ENCODE assay signal across 8 cellular contexts in genomic region chr22:29388759-29389090, GRCh38. TPM values are rescaled to one million over a fixed set of nuclear protein-coding genes. Genes with fewer than 3 reads are reported as not detected.
DNase-seq lines count a peak whose midpoint lies in the region; ATAC-seq and TF ChIP-seq lines count a peak whose summit lies in the region.

No MANE protein-coding gene starts in this region.

- H3K36me3 ChIP-seq in trophoblast cell (ENCODE audit: control insufficient read depth in 1 of 2, insufficient read depth in 2 of 2, low read length in 2 of 2) = no peaks in the 10 kb centered on the region

- no peak overlapping the region for H3K23ac ChIP-seq in trophoblast cell (ENCODE audit: low read length)

- peak overlapping the region; percentile 62 for H2BK12ac ChIP-seq in trophoblast cell (ENCODE audit: low read length)

- peaks cover 10% of the 10 kb centered on the region for H3K79me2 ChIP-seq in trophoblast cell (ENCODE audit: control insufficient read depth, insufficient read depth, low read length, poor library complexity)

- DNase-seq in NCI-H69 (lab: John Stamatoyannopoulos, UW) (peak; percentile 67), epithelial cell of esophagus (ENCODE audit: low read depth) (no peak), trophoblast cell (no peak), NCI-H526 treated with DMSO at 0.1 percent for 48 hours (lab: John Stamatoyannopoulos, UW) (no peak), occipital lobe (lab: John Stamatoyannopoulos, UW) (no peak), cerebellum (ENCODE audit: low spot score) (no peak), posterior cingulate gyrus (no peak)

- peak overlapping the region; percentile 93 for H4K8ac ChIP-seq in trophoblast cell (ENCODE audit: low read depth, low read length)

- H3K4ac ChIP-seq in trophoblast cell (ENCODE audit: low read depth, low read length) = no peak overlapping the region

- H3K14ac ChIP-seq in trophoblast cell (ENCODE audit: low read length) = peak overlapping the region; percentile 63

- ATAC-seq in GM19455 (IDR thresholded peaks at IDR 0.05; ENCODE audit: unreplicated experiment) = peak; percentile 2

- H3K27me3 ChIP-seq in trophoblast cell (ENCODE audit: insufficient read depth, low read length) = no peaks in the 10 kb centered on the region

- WGBS in trophoblast cell (ENCODE audit: extremely low coverage, insufficient coverage, insufficient read length) = no CpG with 5 or more reads among the region's 9 CpGs

- TF ChIP-seq CTCF in epithelial cell of esophagus (IDR thresholded peaks at IDR 0.05; ENCODE audit: insufficient read depth, low read depth, low read length, missing control alignments) = no peak

- peak overlapping the region; percentile 75 for H3K4me2 ChIP-seq in trophoblast cell (ENCODE audit: low read length)

- H3K4me1 ChIP-seq in trophoblast cell (ENCODE audit: control insufficient read depth in 1 of 2, insufficient read depth in 2 of 2, low read length in 2 of 2) = peaks cover 15 to 26% of the 10 kb centered on the region in 2 experiments

- peak overlapping the region; percentile 51 for H4K12ac ChIP-seq in trophoblast cell (ENCODE audit: low read depth, low read length)

- no peak overlapping the region for H2BK5ac ChIP-seq in trophoblast cell (ENCODE audit: low read depth, low read length, poor library complexity)

- H3K27ac ChIP-seq in trophoblast cell (ENCODE audit: low read depth, low read length) = no peak overlapping the region

- H2BK120ac ChIP-seq in trophoblast cell (ENCODE audit: insufficient read depth, low read length, poor library complexity) = no peak overlapping the region

- H3K79me1 ChIP-seq in trophoblast cell (ENCODE audit: low read length) = peaks cover 5% of the 10 kb centered on the region

- intact Hi-C loops in posterior cingulate gyrus (cut with DNase I) = loop anchor here (10.0 kb wide), 1 partner anchor 84 kb away; the partner anchor contains the start of gene GAS2L1

- H3K9me3 ChIP-seq in trophoblast cell (ENCODE audit: insufficient read depth, low read depth, low read length) = no peaks in the 10 kb centered on the region

- no peak overlapping the region for H3K9ac ChIP-seq in trophoblast cell (ENCODE audit: low read length)

- H2AK5ac ChIP-seq in trophoblast cell (ENCODE audit: low read length) = no peak overlapping the region

- peak overlapping the region; percentile 99 for H2AFZ ChIP-seq in trophoblast cell (ENCODE audit: insufficient read depth, low read length, poor library complexity)

- H3K4me3 ChIP-seq in epithelial cell of esophagus (ENCODE audit: low read length) (peak overlapping the region; percentile 82), trophoblast cell (ENCODE audit: low read depth, low read length) (no peak overlapping the region)

- H4K91ac ChIP-seq in trophoblast cell (ENCODE audit: low read depth, low read length) = peak overlapping the region; percentile 52

- H3K18ac ChIP-seq in trophoblast cell (ENCODE audit: low read length) = no peak overlapping the region

RNA-seq across cellular contexts. Expression of gene AP1B1, which starts 0.4 kb away (rescaled TPM):
- 40.3 and 41.0 TPM in 2 replicates for polyA plus RNA-seq in trophoblast cell (2013)
- total RNA-seq in occipital lobe (37.1 TPM), cerebellum (35.4 TPM)

RNA-seq across cellular contexts. Expression of gene RFPL1, which starts 49.7 kb away (rescaled TPM):
- not detected in 2 replicates for polyA plus RNA-seq in trophoblast cell (2013)
- total RNA-seq in occipital lobe (not detected), cerebellum (not detected)
